In the genomic region with DNA sequence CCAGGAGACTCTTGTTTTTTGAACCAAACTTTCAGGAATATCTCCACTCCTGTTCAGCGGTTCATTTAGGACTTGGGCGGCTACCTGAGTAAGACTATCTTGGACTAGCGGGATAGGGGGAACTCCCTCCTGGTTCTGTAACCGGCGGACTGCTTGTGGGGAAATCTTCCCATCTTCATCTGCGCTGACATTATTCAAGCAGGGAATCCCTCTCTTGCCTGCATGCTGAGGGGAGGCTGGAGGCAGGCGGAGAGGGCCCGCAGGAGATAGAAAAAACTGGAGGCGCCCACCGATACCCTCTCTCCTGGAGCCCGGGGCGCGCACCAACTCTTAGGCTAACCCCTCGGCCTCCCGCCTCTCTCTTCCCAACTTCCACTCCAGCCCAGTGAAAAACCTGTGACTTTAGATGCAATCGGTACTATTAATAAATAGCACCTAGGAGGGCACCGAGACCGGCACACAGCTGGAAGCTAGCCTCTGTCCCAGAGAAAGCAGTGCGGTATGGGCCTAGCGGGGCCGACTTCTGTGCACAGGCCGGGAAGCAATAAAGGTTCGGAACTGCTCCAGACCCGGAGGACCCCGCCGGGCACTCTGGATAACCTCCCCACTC, we compare ENCODE assay signal across 9 cellular contexts.
DNase-seq lines count a peak whose midpoint lies in the region; ATAC-seq and TF ChIP-seq lines count a peak whose summit lies in the region.
"Had no signal": no experiment of that assay in that cellular context is flagged by ENCODE, and none has a peak within 500 bp of the region (broad histone marks: within the 10 kb centered on the region; RNA-seq: fewer than 3 reads in every experiment).

No MANE protein-coding gene starts in this region.

- CTCF ChIA-PET in HEK293 (lab: Yijun Ruan, JAX): interaction anchor here (0.5 kb wide), 1 partner anchor 825 kb away, joined by 6 read pairs; no protein-coding TSS in a partner anchor

- POLR2A ChIA-PET in HEK293 (lab: Yijun Ruan, JAX): interaction anchor here (0.6 to 1.5 kb wide), 6 partner anchors 17 to 97 kb away, joined by 3 to 9 read pairs (median 4); no protein-coding TSS in a partner anchor

- DNase-seq in astrocyte of the cerebellum (ENCODE audit: low read depth) (no peak), inferior parietal cortex (ENCODE audit: extremely low spot score) (peak; percentile 28)
- no peak for DNase-seq in stimulated activated effector memory CD8-positive, alpha-beta T cell treated with anti-CD3 and anti-CD28 coated beads, Interleukin-12 subunit alpha, Interleukin-12 subunit beta, amount 100 ng/mL, for 72 hours (ENCODE audit: low spot score in 2 of 2)
- DNase-seq in activated CD4-positive, CD25-positive, alpha-beta regulatory T cell (lab: John Stamatoyannopoulos, UW): no peak
- DNase-seq: naive B cell had no signal

- in situ Hi-C loops in astrocyte of the cerebellum (cut with HindIII; ENCODE audit: low sequenced_read_pairs): loop anchor here (10.0 kb wide), 1 partner anchor 74 kb away; no protein-coding TSS in a partner anchor

- no peaks in the 10 kb centered on the region for H3K9me3 ChIP-seq in HEK293 (ENCODE audit: control insufficient read depth, insufficient read depth, low read depth, low read length)

- H3K36me3 Mint-ChIP-seq in stimulated activated effector memory CD8-positive, alpha-beta T cell treated with anti-CD3 and anti-CD28 coated beads, Interleukin-12 subunit alpha, Interleukin-12 subunit beta, amount 100 ng/mL, for 72 hours: no peaks in the 10 kb centered on the region
- H3K36me3 Mint-ChIP-seq: naive B cell had no signal

- peak overlapping the region; percentile 75 for H3K4me3 Mint-ChIP-seq in stimulated activated effector memory CD8-positive, alpha-beta T cell treated with anti-CD3 and anti-CD28 coated beads, Interleukin-12 subunit alpha, Interleukin-12 subunit beta, amount 100 ng/mL, for 72 hours

- no peak for ATAC-seq in stimulated activated effector memory CD8-positive, alpha-beta T cell treated with anti-CD3 and anti-CD28 coated beads, Interleukin-12 subunit alpha, Interleukin-12 subunit beta, amount 100 ng/mL, for 72 hours
- no peak for ATAC-seq in GM21786 (IDR thresholded peaks at IDR 0.05; ENCODE audit: unreplicated experiment)
- no peak for ATAC-seq in GM19351 (IDR thresholded peaks at IDR 0.05; ENCODE audit: unreplicated experiment)
- ATAC-seq in GM21619 (IDR thresholded peaks at IDR 0.05; ENCODE audit: unreplicated experiment): no peak

- peak overlapping the region; percentile 99 for H3K27ac ChIP-seq in HEK293 (ENCODE audit: extremely low read depth, low read depth, low read length)

- TF ChIP-seq CTCF in HEK293 (tag by site-specific recombination; IDR thresholded peaks at IDR 0.05) (no peak), astrocyte of the cerebellum (IDR thresholded peaks at IDR 0.05; ENCODE audit: low read depth, low read length, missing control alignments) (peak; percentile 17)

- H3K36me3 ChIP-seq in HEK293 (ENCODE audit: control insufficient read depth in 2 of 2, insufficient read depth in 1 of 2, low read length in 2 of 2): no peaks in the 10 kb centered on the region

- H3K4me1 Mint-ChIP-seq in stimulated activated effector memory CD8-positive, alpha-beta T cell treated with anti-CD3 and anti-CD28 coated beads, Interleukin-12 subunit alpha, Interleukin-12 subunit beta, amount 100 ng/mL, for 72 hours: peaks cover 31% of the 10 kb centered on the region

- H3K4me3 ChIP-seq in HEK293 (ENCODE audit: low read depth, low read length): peak overlapping the region; percentile 64
- H3K4me3 ChIP-seq in astrocyte of the cerebellum (ENCODE audit: low read depth, low read length): peak overlapping the region; percentile 57

- peaks cover 21% of the 10 kb centered on the region for H3K4me1 ChIP-seq in HEK293 (ENCODE audit: control insufficient read depth, insufficient read depth, low read length)

- H3K27ac Mint-ChIP-seq in stimulated activated effector memory CD8-positive, alpha-beta T cell treated with anti-CD3 and anti-CD28 coated beads, Interleukin-12 subunit alpha, Interleukin-12 subunit beta, amount 100 ng/mL, for 72 hours: no peak overlapping the region
- H3K27ac Mint-ChIP-seq: naive B cell had no signal

- H3K9me3 Mint-ChIP-seq in stimulated activated effector memory CD8-positive, alpha-beta T cell treated with anti-CD3 and anti-CD28 coated beads, Interleukin-12 subunit alpha, Interleukin-12 subunit beta, amount 100 ng/mL, for 72 hours: no peaks in the 10 kb centered on the region

TF ChIP-seq in HEK293, 187 proteins besides CTCF, POLR2A, EP300 and RAD21 (continues in another document):
- TF ChIP-seq ZNF837 (tag by site-specific recombination; IDR thresholded peaks at IDR 0.05) (no peak), ZFP69B (tag by site-specific recombination; IDR thresholded peaks at IDR 0.05) (no peak), ZNF521 (tag by site-specific recombination; IDR thresholded peaks at IDR 0.05) (no peak), ZBTB20 (tag by site-specific recombination; IDR thresholded peaks at IDR 0.05) (peak; percentile 10; the same call in 1 of the 2 replicates)
- TF ChIP-seq, protein P1, sequence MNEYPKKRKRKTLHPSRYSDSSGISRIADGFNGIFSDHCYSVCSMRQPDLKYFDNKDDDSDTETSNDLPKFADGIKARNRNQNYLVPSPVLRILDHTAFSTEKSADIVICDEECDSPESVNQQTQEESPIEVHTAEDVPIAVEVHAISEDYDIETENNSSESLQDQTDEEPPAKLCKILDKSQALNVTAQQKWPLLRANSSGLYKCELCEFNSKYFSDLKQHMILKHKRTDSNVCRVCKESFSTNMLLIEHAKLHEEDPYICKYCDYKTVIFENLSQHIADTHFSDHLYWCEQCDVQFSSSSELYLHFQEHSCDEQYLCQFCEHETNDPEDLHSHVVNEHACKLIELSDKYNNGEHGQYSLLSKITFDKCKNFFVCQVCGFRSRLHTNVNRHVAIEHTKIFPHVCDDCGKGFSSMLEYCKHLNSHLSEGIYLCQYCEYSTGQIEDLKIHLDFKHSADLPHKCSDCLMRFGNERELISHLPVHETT (tag by site-specific recombination; IDR thresholded peaks at IDR 0.05): no peak
- TF ChIP-seq, protein P2, sequence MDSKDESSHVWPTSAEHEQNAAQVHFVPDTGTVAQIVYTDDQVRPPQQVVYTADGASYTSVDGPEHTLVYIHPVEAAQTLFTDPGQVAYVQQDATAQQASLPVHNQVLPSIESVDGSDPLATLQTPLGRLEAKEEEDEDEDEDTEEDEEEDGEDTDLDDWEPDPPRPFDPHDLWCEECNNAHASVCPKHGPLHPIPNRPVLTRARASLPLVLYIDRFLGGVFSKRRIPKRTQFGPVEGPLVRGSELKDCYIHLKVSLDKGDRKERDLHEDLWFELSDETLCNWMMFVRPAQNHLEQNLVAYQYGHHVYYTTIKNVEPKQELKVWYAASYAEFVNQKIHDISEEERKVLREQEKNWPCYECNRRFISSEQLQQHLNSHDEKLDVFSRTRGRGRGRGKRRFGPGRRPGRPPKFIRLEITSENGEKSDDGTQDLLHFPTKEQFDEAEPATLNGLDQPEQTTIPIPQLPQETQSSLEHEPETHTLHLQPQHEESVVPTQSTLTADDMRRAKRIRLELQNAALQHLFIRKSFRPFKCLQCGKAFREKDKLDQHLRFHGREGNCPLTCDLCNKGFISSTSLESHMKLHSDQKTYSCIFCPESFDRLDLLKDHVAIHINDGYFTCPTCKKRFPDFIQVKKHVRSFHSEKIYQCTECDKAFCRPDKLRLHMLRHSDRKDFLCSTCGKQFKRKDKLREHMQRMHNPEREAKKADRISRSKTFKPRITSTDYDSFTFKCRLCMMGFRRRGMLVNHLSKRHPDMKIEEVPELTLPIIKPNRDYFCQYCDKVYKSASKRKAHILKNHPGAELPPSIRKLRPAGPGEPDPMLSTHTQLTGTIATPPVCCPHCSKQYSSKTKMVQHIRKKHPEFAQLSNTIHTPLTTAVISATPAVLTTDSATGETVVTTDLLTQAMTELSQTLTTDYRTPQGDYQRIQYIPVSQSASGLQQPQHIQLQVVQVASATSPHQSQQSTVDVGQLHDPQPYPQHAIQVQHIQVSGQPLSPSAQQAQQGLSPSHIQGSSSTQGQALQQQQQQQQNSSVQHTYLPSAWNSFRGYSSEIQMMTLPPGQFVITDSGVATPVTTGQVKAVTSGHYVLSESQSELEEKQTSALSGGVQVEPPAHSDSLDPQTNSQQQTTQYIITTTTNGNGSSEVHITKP (tag by site-specific recombination; IDR thresholded peaks at IDR 0.05): peak; percentile 55
